In genomic region chr15:43776101-43776717, GRCh38 we compare ENCODE assay signal across 1 cellular context.
TF ChIP-seq lines count a peak whose summit lies in the region.

No MANE protein-coding gene starts in this region.

TF ChIP-seq in HEK293, 187 proteins besides CTCF, POLR2A, EP300 and RAD21 (continued from another document):
- TF ChIP-seq ZNF18 (tag by site-specific recombination; IDR thresholded peaks at IDR 0.05), result no peak
- 0 out of 2 replicates have a peak, but pooled peaks have one; percentile 14 for TF ChIP-seq KLF8 (tag by site-specific recombination; IDR thresholded peaks at IDR 0.05)
- no peak for TF ChIP-seq AEBP2 (tag by site-specific recombination; IDR thresholded peaks at IDR 0.05; ENCODE audit: borderline replicate concordance)
- no peak for TF ChIP-seq ZNF24 (tag by site-specific recombination; IDR thresholded peaks at IDR 0.05)
- TF ChIP-seq ZBTB49 (tag by site-specific recombination; IDR thresholded peaks at IDR 0.05; ENCODE audit: low read depth), result no peak
- peak; percentile 68 for TF ChIP-seq ZIC2 (tag by site-specific recombination; IDR thresholded peaks at IDR 0.05)
TF ChIP-seq in HEK293: peak in this region for 22.
